Comparison of ENCODE assay signal across 1 cellular context in the genomic region with DNA sequence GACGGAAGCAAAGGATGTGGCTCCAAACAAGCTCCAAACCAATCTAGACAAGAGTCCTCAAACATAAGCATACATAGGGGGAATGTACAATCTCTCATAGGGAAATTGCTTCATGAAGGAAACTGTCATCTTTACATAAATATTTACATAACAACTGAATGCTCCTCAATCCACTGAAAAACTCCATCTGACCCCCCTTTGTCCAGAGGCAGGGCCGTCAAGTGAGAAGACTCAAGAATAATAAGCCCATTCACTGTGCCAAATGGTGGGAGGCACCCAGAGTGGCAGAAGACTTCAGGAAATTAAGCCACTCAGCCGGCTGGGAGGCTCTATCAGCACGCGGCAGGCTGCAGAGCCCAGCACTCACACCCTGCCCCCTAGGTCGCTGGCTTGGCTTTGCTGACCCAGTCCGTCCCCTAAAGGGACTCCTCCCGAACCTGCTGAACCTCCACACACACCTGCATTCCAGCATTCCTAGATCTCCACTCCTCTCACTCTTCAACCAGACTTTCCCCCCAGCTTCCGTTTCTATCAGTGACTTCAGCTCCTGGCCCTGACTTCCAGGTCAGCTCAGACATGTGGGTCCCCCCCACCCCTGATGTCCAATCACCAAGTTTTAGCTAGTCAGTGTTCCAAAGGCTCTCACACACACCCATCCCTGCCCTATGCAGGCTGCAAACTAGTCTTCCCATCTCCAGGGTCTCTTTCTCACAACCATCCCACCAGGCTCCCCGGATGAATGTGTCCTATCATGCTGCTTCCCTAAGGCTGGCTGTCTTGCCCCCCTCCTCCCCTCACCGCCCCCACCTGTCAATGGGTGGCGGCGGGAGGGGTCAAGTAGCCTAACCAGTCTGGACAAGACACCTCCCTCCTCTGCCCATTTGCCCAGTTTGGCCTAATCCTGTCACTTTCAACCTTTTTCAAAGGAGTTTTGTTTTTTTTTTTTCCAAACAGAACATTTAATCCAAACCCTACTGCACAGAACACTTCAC.
TF ChIP-seq lines count a peak whose summit lies in the region.

No MANE protein-coding gene starts in this region.

TF ChIP-seq in K562, 482 proteins besides CTCF, POLR2A, EP300 and RAD21 (continues in another document):
- TF ChIP-seq ZNF311 (CRISPR knock-in tag; IDR thresholded peaks at IDR 0.05) (no peak), TCF15 (CRISPR knock-in tag; IDR thresholded peaks at IDR 0.05) (no peak), ZBTB7A (IDR thresholded peaks at IDR 0.05; ENCODE audit: borderline replicate concordance, control insufficient read depth, low read depth, low read length) (peak; percentile 23; the same call in 1 of the 2 replicates), CTBP1 (IDR thresholded peaks at IDR 0.05; ENCODE audit: borderline replicate concordance) (0 out of 2 replicates have a peak, but pooled peaks have one; percentile 16), COPS2 (conservative IDR thresholded peaks at IDR 0.05) (no peak), SMARCE1 (IDR thresholded peaks at IDR 0.05) (peak; percentile 32; the same call in 1 of the 2 replicates), SMAD1 (IDR thresholded peaks at IDR 0.05; ENCODE audit: low read depth, low read length, partially characterized antibody) (no peak), MAX (CRISPR knock-in tag; IDR thresholded peaks at IDR 0.05) (0 out of 2 replicates have a peak, but pooled peaks have one; percentile 40), BRCA1 (IDR thresholded peaks at IDR 0.05) (no peak), BRCA1 (CRISPR knock-in tag; IDR thresholded peaks at IDR 0.05) (no peak), HDAC1 (IDR thresholded peaks at IDR 0.05) (peak in 1 of 2 experiments; percentile 70; a peak in 2 of 4 replicates), CBFA2T2 (conservative IDR thresholded peaks at IDR 0.05) (peak; percentile 45), MGA (IDR thresholded peaks at IDR 0.05) (peak; percentile 54), ARID1B (IDR thresholded peaks at IDR 0.05) (peak; percentile 62), TEAD4 (IDR thresholded peaks at IDR 0.05; ENCODE audit: low read length) (peak; percentile 42), TEAD4 (CRISPR knock-in tag; IDR thresholded peaks at IDR 0.05; ENCODE audit: borderline replicate concordance) (no peak), TCF3 (CRISPR knock-in tag; IDR thresholded peaks at IDR 0.05) (peak; percentile 66), NCOR1 (IDR thresholded peaks at IDR 0.05) (peak; percentile 36; the same call in 1 of the 2 replicates), ZNF740 (CRISPR knock-in tag; IDR thresholded peaks at IDR 0.05) (peak; percentile 70; the same call in 1 of the 2 replicates), ZNF740 (tag; IDR thresholded peaks at IDR 0.05) (no peak; a peak in 1 of 4 replicates), HDGF (IDR thresholded peaks at IDR 0.05) (0 out of 2 replicates have a peak, but pooled peaks have one; percentile 24), HMGN3 (IDR thresholded peaks at IDR 0.05; ENCODE audit: borderline replicate concordance, extremely low read depth, insufficient read length, low read depth, low read length) (peak; percentile 48), NR2C2 (CRISPR knock-in tag; IDR thresholded peaks at IDR 0.05) (no peak), NR2C2 (tag; IDR thresholded peaks at IDR 0.05) (peak; percentile 29; the same call in 1 of the 2 replicates), ZNF431 (CRISPR knock-in tag; IDR thresholded peaks at IDR 0.05) (no peak), PRMT5 (CRISPR knock-in tag; IDR thresholded peaks at IDR 0.05) (no peak), EGR1 (conservative IDR thresholded peaks at IDR 0.05) (peak; percentile 44; the same call in 1 of the 2 replicates), ZKSCAN3 (CRISPR knock-in tag; IDR thresholded peaks at IDR 0.05) (no peak), EP400 (IDR thresholded peaks at IDR 0.05) (0 out of 2 replicates have a peak, but pooled peaks have one; percentile 6), E2F6 (IDR thresholded peaks at IDR 0.05; ENCODE audit: borderline replicate concordance in 1 of 2, extremely low read depth in 1 of 2, insufficient read depth in 1 of 2, insufficient read length in 1 of 2, low read depth in 1 of 2, low read length in 1 of 2, poor library complexity in 1 of 2, severe bottlenecking in 1 of 2) (peak; percentile 20 to 76), ZEB2 (IDR thresholded peaks at IDR 0.05) (0 out of 2 replicates have a peak, but pooled peaks have one; percentile 44), NFIC (IDR thresholded peaks at IDR 0.05) (0 out of 2 replicates have a peak, but pooled peaks have one; percentile 22), TAL1 (IDR thresholded peaks at IDR 0.05) (peak; percentile 29; the same call in 1 of the 2 replicates), HNRNPL (IDR thresholded peaks at IDR 0.05; ENCODE audit: low read depth, low read length) (no peak), BRD4 (IDR thresholded peaks at IDR 0.05) (no peak)
- TF ChIP-seq, protein P1, sequence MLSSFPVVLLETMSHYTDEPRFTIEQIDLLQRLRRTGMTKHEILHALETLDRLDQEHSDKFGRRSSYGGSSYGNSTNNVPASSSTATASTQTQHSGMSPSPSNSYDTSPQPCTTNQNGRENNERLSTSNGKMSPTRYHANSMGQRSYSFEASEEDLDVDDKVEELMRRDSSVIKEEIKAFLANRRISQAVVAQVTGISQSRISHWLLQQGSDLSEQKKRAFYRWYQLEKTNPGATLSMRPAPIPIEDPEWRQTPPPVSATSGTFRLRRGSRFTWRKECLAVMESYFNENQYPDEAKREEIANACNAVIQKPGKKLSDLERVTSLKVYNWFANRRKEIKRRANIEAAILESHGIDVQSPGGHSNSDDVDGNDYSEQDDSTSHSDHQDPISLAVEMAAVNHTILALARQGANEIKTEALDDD (IDR thresholded peaks at IDR 0.05), result peak; percentile 70
- TF ChIP-seq, protein P2, sequence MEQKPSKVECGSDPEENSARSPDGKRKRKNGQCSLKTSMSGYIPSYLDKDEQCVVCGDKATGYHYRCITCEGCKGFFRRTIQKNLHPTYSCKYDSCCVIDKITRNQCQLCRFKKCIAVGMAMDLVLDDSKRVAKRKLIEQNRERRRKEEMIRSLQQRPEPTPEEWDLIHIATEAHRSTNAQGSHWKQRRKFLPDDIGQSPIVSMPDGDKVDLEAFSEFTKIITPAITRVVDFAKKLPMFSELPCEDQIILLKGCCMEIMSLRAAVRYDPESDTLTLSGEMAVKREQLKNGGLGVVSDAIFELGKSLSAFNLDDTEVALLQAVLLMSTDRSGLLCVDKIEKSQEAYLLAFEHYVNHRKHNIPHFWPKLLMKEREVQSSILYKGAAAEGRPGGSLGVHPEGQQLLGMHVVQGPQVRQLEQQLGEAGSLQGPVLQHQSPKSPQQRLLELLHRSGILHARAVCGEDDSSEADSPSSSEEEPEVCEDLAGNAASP (IDR thresholded peaks at IDR 0.05), result no peak
- TF ChIP-seq, protein P3, sequence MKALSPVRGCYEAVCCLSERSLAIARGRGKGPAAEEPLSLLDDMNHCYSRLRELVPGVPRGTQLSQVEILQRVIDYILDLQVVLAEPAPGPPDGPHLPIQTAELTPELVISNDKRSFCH (CRISPR knock-in tag; IDR thresholded peaks at IDR 0.05), result no peak
- TF ChIP-seq, protein P3 (tag; IDR thresholded peaks at IDR 0.05), result no peak
- TF ChIP-seq, protein P4, sequence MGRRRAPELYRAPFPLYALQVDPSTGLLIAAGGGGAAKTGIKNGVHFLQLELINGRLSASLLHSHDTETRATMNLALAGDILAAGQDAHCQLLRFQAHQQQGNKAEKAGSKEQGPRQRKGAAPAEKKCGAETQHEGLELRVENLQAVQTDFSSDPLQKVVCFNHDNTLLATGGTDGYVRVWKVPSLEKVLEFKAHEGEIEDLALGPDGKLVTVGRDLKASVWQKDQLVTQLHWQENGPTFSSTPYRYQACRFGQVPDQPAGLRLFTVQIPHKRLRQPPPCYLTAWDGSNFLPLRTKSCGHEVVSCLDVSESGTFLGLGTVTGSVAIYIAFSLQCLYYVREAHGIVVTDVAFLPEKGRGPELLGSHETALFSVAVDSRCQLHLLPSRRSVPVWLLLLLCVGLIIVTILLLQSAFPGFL (CRISPR knock-in tag; IDR thresholded peaks at IDR 0.05), result no peak
